11 cellular contexts compared by ENCODE assay signal in genomic region chr5:14445581-14446290, GRCh38.
DNase-seq lines count a peak whose midpoint lies in the region; ATAC-seq and TF ChIP-seq lines count a peak whose summit lies in the region.
"Had no signal": no experiment of that assay in that cellular context is flagged by ENCODE, and none has a peak within 500 bp of the region (broad histone marks: within the 10 kb centered on the region; RNA-seq: fewer than 3 reads in every experiment).

No MANE protein-coding gene starts in this region.

- DNase-seq in NCI-H2081 treated with DMSO at 0.1 percent for 48 hours (lab: John Stamatoyannopoulos, UW) (peak; percentile 69), chondrocyte (ENCODE audit: low spot score) (no peak), left kidney (ENCODE audit: low read depth, low spot score) (peak; percentile 81), left lobe of liver (ENCODE audit: low spot score) (no peak), SW 1271 (lab: John Stamatoyannopoulos, UW) (no peak)
- DNase-seq: activated CD4-positive, alpha-beta T cell treated with anti-CD3 and anti-CD28 coated beads, Interleukin-2, amount 10 ng/mL, durations not matched to agents 7 days and 5 days had no signal

- no peaks in the 10 kb centered on the region for H3K27me3 Mint-ChIP-seq in chondrocyte (ENCODE audit: low read depth)
- H3K27me3 Mint-ChIP-seq: activated CD4-positive, alpha-beta T cell treated with anti-CD3 and anti-CD28 coated beads, Interleukin-2, amount 10 ng/mL, durations not matched to agents 7 days and 5 days had no signal

- peaks cover 94% of the 10 kb centered on the region for H3K4me1 Mint-ChIP-seq in chondrocyte (ENCODE audit: low read depth)

- H3K4me3 Mint-ChIP-seq in chondrocyte (ENCODE audit: unreplicated experiment), result peak overlapping the region; percentile 24
- H3K4me3 Mint-ChIP-seq: activated CD4-positive, alpha-beta T cell treated with anti-CD3 and anti-CD28 coated beads, Interleukin-2, amount 10 ng/mL, durations not matched to agents 7 days and 5 days had no signal

- H3K4me1 ChIP-seq in ACC112 (ENCODE audit: control insufficient read depth, insufficient read depth, low read length, unreplicated experiment), result peaks cover 90% of the 10 kb centered on the region

- H2AFZ ChIP-seq in ACC112 (ENCODE audit: low read length, unreplicated experiment), result no peak overlapping the region

- ATAC-seq in GM18505 (IDR thresholded peaks at IDR 0.05; ENCODE audit: unreplicated experiment) (no peak), left lobe of liver (no peak), HG02798 (IDR thresholded peaks at IDR 0.05; ENCODE audit: poor library complexity, unreplicated experiment) (no peak)
- ATAC-seq: K562 had no signal

- H3K27me3 ChIP-seq in ACC112 (ENCODE audit: insufficient read depth, low read length), result no peaks in the 10 kb centered on the region

- H3K27ac Mint-ChIP-seq in chondrocyte (ENCODE audit: unreplicated experiment), result peak overlapping the region; percentile 99
- H3K27ac Mint-ChIP-seq: activated CD4-positive, alpha-beta T cell treated with anti-CD3 and anti-CD28 coated beads, Interleukin-2, amount 10 ng/mL, durations not matched to agents 7 days and 5 days had no signal

- peaks cover 4% of the 10 kb centered on the region for H3K36me3 Mint-ChIP-seq in chondrocyte (ENCODE audit: low read depth)

- no peak for TF ChIP-seq CTCF in chondrocyte (IDR thresholded peaks at IDR 0.05)

- peaks cover 19% of the 10 kb centered on the region for H3K36me3 ChIP-seq in ACC112 (ENCODE audit: insufficient read depth, low read length)

- no peaks in the 10 kb centered on the region for H3K9me3 Mint-ChIP-seq in chondrocyte (ENCODE audit: low read depth)
- H3K9me3 Mint-ChIP-seq: activated CD4-positive, alpha-beta T cell treated with anti-CD3 and anti-CD28 coated beads, Interleukin-2, amount 10 ng/mL, durations not matched to agents 7 days and 5 days had no signal

- H3K4me3 ChIP-seq in ACC112 (ENCODE audit: low read depth, low read length), result peak overlapping the region; percentile 80
- H3K4me3 ChIP-seq: K562 had no signal

- H3K79me2 ChIP-seq in ACC112 (ENCODE audit: control insufficient read depth, insufficient read depth, low read length, unreplicated experiment), result peaks cover 91% of the 10 kb centered on the region

- no peak for TF ChIP-seq POLR2A in GM18505 (IDR thresholded peaks at IDR 0.05; ENCODE audit: borderline replicate concordance, extremely low read depth, insufficient read depth, insufficient read length)

- peak overlapping the region; percentile 98 for H3K27ac ChIP-seq in ACC112 (ENCODE audit: low read depth, low read length)
- H3K27ac ChIP-seq: C4-2B had no signal

Comparison
In these comparisons a context has a peak if more than half of its experiments do, and no peak if none do; other contexts are left out.
1. DNase-seq: peak in NCI-H2081 treated with DMSO at 0.1 percent for 48 hours (single experiment) and left kidney (single experiment); none in chondrocyte (single experiment), left lobe of liver (single experiment) and SW 1271 (0 of 2).